7 cellular contexts compared by ENCODE assay signal in the genomic region with DNA sequence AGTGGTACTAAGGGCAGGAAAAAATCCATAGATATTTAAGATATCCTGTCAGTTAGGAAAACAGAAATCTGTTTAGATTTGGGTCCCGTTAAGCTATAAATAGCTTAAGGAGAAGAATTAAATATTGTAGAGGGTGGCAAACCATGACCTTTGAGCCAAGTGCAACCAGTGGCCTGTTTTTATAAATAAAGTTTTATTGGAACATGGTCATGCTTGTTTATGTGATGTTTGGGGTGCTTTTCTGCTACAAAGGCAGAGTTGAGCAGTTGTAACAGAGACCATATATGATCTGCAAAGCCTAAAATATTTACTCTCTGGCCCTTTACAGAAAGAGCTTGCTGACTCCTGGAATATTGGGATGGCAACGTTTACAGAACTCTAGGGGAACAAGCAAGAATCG.
"Had no signal": no experiment of that assay in that cellular context is flagged by ENCODE, and none has a peak within 500 bp of the region (broad histone marks: within the 10 kb centered on the region; RNA-seq: fewer than 3 reads in every experiment).

No MANE protein-coding gene starts in this region.

- FAIRE-seq: G401.6, GM12891, GM12892, GM18507, GM19239 had no signal

- DNase-seq: GDM1, GF-D8 had no signal
